In the genomic region with DNA sequence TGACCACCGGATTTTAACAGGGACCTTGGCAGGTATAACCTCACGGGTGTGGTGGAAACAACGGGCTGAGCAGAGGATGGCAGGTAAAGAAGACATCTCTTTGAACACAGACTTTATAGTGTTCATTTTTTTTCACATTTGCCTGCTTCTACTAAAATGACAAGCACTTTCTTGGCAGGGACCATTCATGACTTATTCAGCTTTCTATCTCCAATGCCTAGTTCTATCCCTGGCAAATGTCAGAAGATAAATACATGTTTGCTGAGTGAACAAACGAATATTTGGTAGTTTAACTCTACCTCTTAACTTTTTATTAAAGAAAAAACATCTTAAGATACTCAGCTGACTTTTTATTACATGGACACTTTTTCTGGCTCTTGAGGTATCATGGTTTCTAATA, we compare ENCODE assay signal across 18 cellular contexts.
"Had no signal": no experiment of that assay in that cellular context is flagged by ENCODE, and none has a peak within 500 bp of the region (broad histone marks: within the 10 kb centered on the region; RNA-seq: fewer than 3 reads in every experiment).

No MANE protein-coding gene starts in this region.

- H3K9me3 Mint-ChIP-seq: brain; central memory CD8-positive, alpha-beta T cell; natural killer cell treated with Interleukin-12 subunit alpha and Interleukin-12 subunit beta and Interleukin-15 and Interleukin-18, amount 100 ng/mL, for 72 hours had no signal

- H3K36me3 ChIP-seq: gastrocnemius medialis, heart right ventricle, right atrium auricular region had no signal

- H3K27me3 ChIP-seq: gastrocnemius medialis, heart right ventricle, right atrium auricular region, testis had no signal

- H3K27me3 Mint-ChIP-seq: activated naive CD8-positive, alpha-beta T cell; central memory CD8-positive, alpha-beta T cell; natural killer cell treated with Interleukin-12 subunit alpha and Interleukin-12 subunit beta and Interleukin-15 and Interleukin-18, amount 100 ng/mL, for 72 hours; progenitor cell of endocrine pancreas had no signal

- H3K27ac ChIP-seq: gastrocnemius medialis, right atrium auricular region, skin epidermis had no signal

- H3K36me3 Mint-ChIP-seq: brain had no signal

- ATAC-seq: gastrocnemius medialis; natural killer cell treated with Interleukin-12 subunit alpha and Interleukin-12 subunit beta and Interleukin-15 and Interleukin-18, amount 100 ng/mL, for 72 hours had no signal

- DNase-seq: activated CD4-positive, alpha-beta T cell treated with anti-CD3 and anti-CD28 coated beads, Interleukin-2, amount 50 U/mL, for 4 hours; activated CD4-positive, CD25-positive, alpha-beta regulatory T cell treated with anti-CD3 and anti-CD28 coated beads, Interleukin-2, amount 50 U/mL, for 72 hours; activated effector memory CD4-positive, alpha-beta T cell treated with anti-CD3 and anti-CD28 coated beads, Interleukin-2, amount 50 U/mL, for 16 hours; amygdala; effector memory CD4-positive, alpha-beta T cell; gastrocnemius medialis; heart right ventricle; stimulated activated CD4-positive, alpha-beta T cell treated with anti-CD3 and anti-CD28 coated beads, Interleukin-4, amount 100 ng/mL, for 24 hours; stimulated activated naive CD4-positive, alpha-beta T cell; T-helper 9 cell; testis had no signal

- H3K4me3 ChIP-seq: gastrocnemius medialis, heart right ventricle, right atrium auricular region, skin epidermis, testis had no signal

- H3K4me3 Mint-ChIP-seq: activated naive CD8-positive, alpha-beta T cell; central memory CD8-positive, alpha-beta T cell; natural killer cell treated with Interleukin-12 subunit alpha and Interleukin-12 subunit beta and Interleukin-15 and Interleukin-18, amount 100 ng/mL, for 72 hours had no signal

- H3K27ac Mint-ChIP-seq: activated naive CD8-positive, alpha-beta T cell; natural killer cell treated with Interleukin-12 subunit alpha and Interleukin-12 subunit beta and Interleukin-15 and Interleukin-18, amount 100 ng/mL, for 72 hours; progenitor cell of endocrine pancreas had no signal

- H3K9me3 ChIP-seq: gastrocnemius medialis, heart right ventricle, right atrium auricular region, testis had no signal
